12 cellular contexts compared by ENCODE assay signal in the genomic region with DNA sequence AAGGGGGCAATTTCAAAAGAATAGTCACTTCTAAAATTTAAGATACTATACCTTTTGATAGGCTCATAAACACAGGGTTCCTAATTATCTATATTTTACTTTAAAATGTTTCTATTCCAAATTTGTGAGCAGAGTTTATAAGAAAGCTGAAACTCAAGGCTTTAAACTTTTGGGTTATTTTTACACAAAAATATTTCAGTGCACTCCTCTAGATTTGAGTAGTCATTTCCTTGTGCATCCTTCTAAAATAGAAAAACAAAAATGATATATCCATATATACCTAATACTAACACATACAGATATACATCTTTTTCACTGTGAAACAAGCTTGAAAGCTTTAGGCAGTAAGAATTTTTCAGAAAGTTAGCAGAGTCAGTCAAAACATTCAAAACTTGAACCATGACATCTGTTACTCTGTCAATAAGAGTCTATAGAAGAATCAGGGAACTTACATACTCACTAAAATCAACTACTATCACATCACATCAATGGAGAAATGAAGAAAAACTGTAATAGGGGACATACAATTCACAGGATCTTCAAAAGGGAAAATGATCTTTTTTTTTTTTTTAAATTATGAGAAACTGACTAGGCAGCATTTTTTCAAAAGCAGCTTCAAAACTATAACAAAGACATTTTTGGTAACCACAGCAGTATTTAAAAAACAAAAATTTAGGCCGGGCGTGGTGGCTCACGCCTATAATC. TPM values are rescaled to one million over a fixed set of nuclear protein-coding genes. Genes with fewer than 3 reads are reported as not detected.
DNase-seq lines count a peak whose midpoint lies in the region; ATAC-seq, FAIRE-seq and TF ChIP-seq lines count a peak whose summit lies in the region.
"Had no signal": no experiment of that assay in that cellular context is flagged by ENCODE, and none has a peak within 500 bp of the region (broad histone marks: within the 10 kb centered on the region; RNA-seq: fewer than 3 reads in every experiment).

No MANE protein-coding gene starts in this region.

- peak overlapping the region; percentile 77 for H3K27ac Mint-ChIP-seq in activated CD4-positive, alpha-beta memory T cell treated with anti-CD3 and anti-CD28 coated beads, Interleukin-2, amount 10 ng/mL, durations not matched to agents 7 days and 5 days

- no peak for FAIRE-seq in A549 (lab: Jason Lieb, UNC)

- POLR2A ChIA-PET in A549 (lab: Yijun Ruan, JAX): no interaction called here
- POLR2A ChIA-PET in activated CD4-positive, alpha-beta memory T cell treated with anti-CD3 and anti-CD28 coated beads, Interleukin-2, amount 10 ng/mL, durations not matched to agents 7 days and 5 days (lab: Charles Lee): interaction anchor here (1.1 to 1.9 kb wide), 4 partner anchors 9 to 18 kb away, joined by 3 to 13 read pairs (median 4); no protein-coding TSS in a partner anchor

- ATAC-seq in A549: no peak

- no peak for TF ChIP-seq EP300 in A549 (IDR thresholded peaks at IDR 0.05)

- no peaks in the 10 kb centered on the region for H4K20me1 ChIP-seq in DOHH2 (ENCODE audit: control insufficient read depth, insufficient read depth, low read depth, low read length)

- peaks cover 32% of the 10 kb centered on the region for H3F3A ChIP-seq in DOHH2 (ENCODE audit: control insufficient read depth, insufficient read depth)

- no peaks in the 10 kb centered on the region for H3K9me3 Mint-ChIP-seq in activated CD4-positive, alpha-beta memory T cell treated with anti-CD3 and anti-CD28 coated beads, Interleukin-2, amount 10 ng/mL, durations not matched to agents 7 days and 5 days

- peak overlapping the region; percentile 32; the same call in 2 of the 3 replicates for H3K4me2 ChIP-seq in A549
- peak overlapping the region; percentile 80 for H3K4me2 ChIP-seq in DOHH2 (ENCODE audit: low read length)

- no peaks in the 10 kb centered on the region for H3K9me3 ChIP-seq in A549
- no peaks in the 10 kb centered on the region for H3K9me3 ChIP-seq in DOHH2 (ENCODE audit: control insufficient read depth, insufficient read depth, low read length)
- H3K9me3 ChIP-seq in muscle layer of duodenum (ENCODE audit: control insufficient read depth in 1 of 2, low read length in 2 of 2): no peaks in the 10 kb centered on the region

- H3K79me2 ChIP-seq in DOHH2 (ENCODE audit: control insufficient read depth, low read length): peaks cover 93% of the 10 kb centered on the region

- H3K4me3 Mint-ChIP-seq in activated CD4-positive, alpha-beta memory T cell treated with anti-CD3 and anti-CD28 coated beads, Interleukin-2, amount 10 ng/mL, durations not matched to agents 7 days and 5 days: peak overlapping the region; percentile 57

- no peaks in the 10 kb centered on the region for H3K27me3 Mint-ChIP-seq in activated CD4-positive, alpha-beta memory T cell treated with anti-CD3 and anti-CD28 coated beads, Interleukin-2, amount 10 ng/mL, durations not matched to agents 7 days and 5 days

- H3K27me3 ChIP-seq in DOHH2 (ENCODE audit: control insufficient read depth, low read length): no peaks in the 10 kb centered on the region
- no peaks in the 10 kb centered on the region for H3K27me3 ChIP-seq in muscle layer of duodenum (ENCODE audit: low read depth, low read length)

- CTCF ChIA-PET in A549 (lab: Yijun Ruan, JAX): interaction anchor here (1.0 to 1.3 kb wide), 2 partner anchors 122 to 151 kb away, joined by 3 read pairs; no protein-coding TSS in a partner anchor
- CTCF ChIA-PET in activated CD4-positive, alpha-beta memory T cell treated with anti-CD3 and anti-CD28 coated beads, Interleukin-2, amount 10 ng/mL, durations not matched to agents 7 days and 5 days (lab: Charles Lee): interaction anchor here (0.5 to 2.8 kb wide), 9 partner anchors 9 to 246 kb away, joined by 3 to 13 read pairs (median 3); a partner anchor contains a TSS

- peaks cover 59% of the 10 kb centered on the region for H3K4me1 Mint-ChIP-seq in activated CD4-positive, alpha-beta memory T cell treated with anti-CD3 and anti-CD28 coated beads, Interleukin-2, amount 10 ng/mL, durations not matched to agents 7 days and 5 days

- H3K27ac ChIP-seq in A549 (no peak overlapping the region), DOHH2 (ENCODE audit: low read depth, low read length) (peak overlapping the region; percentile 2), muscle layer of duodenum (ENCODE audit: low read length) (peak overlapping the region; percentile 68)

- TF ChIP-seq RAD21 in A549 (conservative IDR thresholded peaks at IDR 0.05 in 1 of 2, IDR thresholded peaks at IDR 0.05 in 1 of 2): no peak

- no peak for DNase-seq in A549 (ENCODE audit: low read depth in 1 of 2, low spot score in 1 of 2)
- DNase-seq in activated CD4-positive, alpha-beta memory T cell treated with anti-CD3 and anti-CD28 coated beads, Interleukin-2, amount 10 ng/mL, durations not matched to agents 7 days and 5 days: no peak
- DNase-seq in NCI-H146 treated with DMSO at 0.1 percent for 48 hours (lab: John Stamatoyannopoulos, UW; ENCODE audit: unreplicated experiment): no peak
- DNase-seq in activated CD4-positive, CD25-positive, alpha-beta regulatory T cell (lab: John Stamatoyannopoulos, UW): no peak
- no peak for DNase-seq in medulla oblongata (ENCODE audit: extremely low spot score)
- DNase-seq in stimulated activated CD4-positive, alpha-beta T cell treated with anti-CD3 and anti-CD28 coated beads, Interleukin-4, amount 100 ng/mL, for 1 hour: no peak
- DNase-seq: COR-L47, dermis blood vessel endothelial cell, H7, IMR-90 had no signal

- TF ChIP-seq CTCF in A549 (IDR thresholded peaks at IDR 0.05) (no peak), DOHH2 (IDR thresholded peaks at IDR 0.05; ENCODE audit: low read depth, low read length, poor library complexity, severe bottlenecking) (no peak)

- H3K36me3 ChIP-seq in DOHH2 (ENCODE audit: control insufficient read depth, low read length) (peaks cover 3% of the 10 kb centered on the region; the same call in 1 of the 2 replicates), muscle layer of duodenum (ENCODE audit: control insufficient read depth in 1 of 2, insufficient read depth in 2 of 2, low read length in 2 of 2) (no peaks in the 10 kb centered on the region)

- H3K36me3 Mint-ChIP-seq in activated CD4-positive, alpha-beta memory T cell treated with anti-CD3 and anti-CD28 coated beads, Interleukin-2, amount 10 ng/mL, durations not matched to agents 7 days and 5 days (ENCODE audit: low read depth): peaks cover 14% of the 10 kb centered on the region

- no peaks in the 10 kb centered on the region for H3K9me2 ChIP-seq in DOHH2 (replicated peaks; ENCODE audit: control insufficient read depth, low read length)

- H3K4me1 ChIP-seq in A549: peaks cover 27% of the 10 kb centered on the region
- peaks cover 58% of the 10 kb centered on the region for H3K4me1 ChIP-seq in DOHH2 (ENCODE audit: control insufficient read depth, low read length)
- H3K4me1 ChIP-seq in muscle layer of duodenum (ENCODE audit: control insufficient read depth in 1 of 2, insufficient read depth in 2 of 2, low read length in 2 of 2): peaks cover 7 to 25% of the 10 kb centered on the region in 2 donors

- no peak for TF ChIP-seq POLR2A in A549 (IDR thresholded peaks at IDR 0.05; ENCODE audit: low read length)

- no peak overlapping the region for H3K4me3 ChIP-seq in A549
- H3K4me3 ChIP-seq in DOHH2 (ENCODE audit: low read length): peak overlapping the region; percentile 44
- no peak overlapping the region for H3K4me3 ChIP-seq in muscle layer of duodenum (ENCODE audit: low read depth in 1 of 2, low read length in 2 of 2)

- 87% methylated on average over 3 of the region's 3 CpGs for WGBS in A549 (ENCODE audit: missing lambda C conversion rate)

TF ChIP-seq in A549, 52 proteins besides CTCF, POLR2A, EP300 and RAD21:
- TF ChIP-seq TP53 (CRISPR knock-in tag; IDR thresholded peaks at IDR 0.05): no peak
- TF ChIP-seq MAFK (IDR thresholded peaks at IDR 0.05; ENCODE audit: partially characterized antibody): peak; percentile 39
- TF ChIP-seq PHF8 (IDR thresholded peaks at IDR 0.05; ENCODE audit: borderline replicate concordance, low read depth): no peak
- no peak for TF ChIP-seq ZC3H11A (IDR thresholded peaks at IDR 0.05)
- TF ChIP-seq, protein P1, sequence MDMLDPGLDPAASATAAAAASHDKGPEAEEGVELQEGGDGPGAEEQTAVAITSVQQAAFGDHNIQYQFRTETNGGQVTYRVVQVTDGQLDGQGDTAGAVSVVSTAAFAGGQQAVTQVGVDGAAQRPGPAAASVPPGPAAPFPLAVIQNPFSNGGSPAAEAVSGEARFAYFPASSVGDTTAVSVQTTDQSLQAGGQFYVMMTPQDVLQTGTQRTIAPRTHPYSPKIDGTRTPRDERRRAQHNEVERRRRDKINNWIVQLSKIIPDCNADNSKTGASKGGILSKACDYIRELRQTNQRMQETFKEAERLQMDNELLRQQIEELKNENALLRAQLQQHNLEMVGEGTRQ (IDR thresholded peaks at IDR 0.05): no peak
- TF ChIP-seq, protein P2, sequence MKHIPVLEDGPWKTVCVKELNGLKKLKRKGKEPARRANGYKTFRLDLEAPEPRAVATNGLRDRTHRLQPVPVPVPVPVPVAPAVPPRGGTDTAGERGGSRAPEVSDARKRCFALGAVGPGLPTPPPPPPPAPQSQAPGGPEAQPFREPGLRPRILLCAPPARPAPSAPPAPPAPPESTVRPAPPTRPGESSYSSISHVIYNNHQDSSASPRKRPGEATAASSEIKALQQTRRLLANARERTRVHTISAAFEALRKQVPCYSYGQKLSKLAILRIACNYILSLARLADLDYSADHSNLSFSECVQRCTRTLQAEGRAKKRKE (CRISPR knock-in tag; IDR thresholded peaks at IDR 0.05; ENCODE audit: low read depth): no peak
- no peak for TF ChIP-seq RFX5 (IDR thresholded peaks at IDR 0.05)
- no peak for TF ChIP-seq RARB (CRISPR knock-in tag; IDR thresholded peaks at IDR 0.05)
- TF ChIP-seq HOXB5 (CRISPR knock-in tag; IDR thresholded peaks at IDR 0.05): no peak

RNA-seq across cellular contexts. Expression of a gene that starts 5.1 kb away (rescaled TPM):
- polyA plus RNA-seq in A549 (2011; rRNA removed) (29.8 and 31.9 TPM in 2 replicates), A549 (2017; fragmentation: RNase III; extraction: RNeasy Plus Mini Kit Qiagen cat#74134 plus additional on column Dnase treatment) (16.4 to 21.0 TPM (median 20.0 TPM) in 3 replicates)
- 10.6 and 12.7 TPM in 2 replicates for polyA plus RNA-seq in A549 (2012; cell fraction: cytosol; rRNA removed)
- 26.2 and 36.5 TPM in 2 replicates for polyA plus RNA-seq in A549 (2012; cell fraction: nucleus; rRNA removed)
- 20.3 and 24.7 TPM in 2 replicates for polyA minus RNA-seq in A549 (2011; rRNA and poly(A)+ RNA removed)
- total RNA-seq in activated CD4-positive, alpha-beta memory T cell treated with anti-CD3 and anti-CD28 coated beads, Interleukin-2, amount 10 ng/mL, durations not matched to agents 7 days and 5 days: 10 to 100 TPM; 52.6 to 56.9 TPM

Comparison
In these comparisons a context has a peak if more than half of its experiments do, and no peak if none do; other contexts are left out.
1. H3K27ac ChIP-seq: peak in DOHH2 (single experiment) and muscle layer of duodenum (single experiment); none in A549 (0 of 2).